Comparison of ENCODE assay signal across 11 cellular contexts in the genomic region with DNA sequence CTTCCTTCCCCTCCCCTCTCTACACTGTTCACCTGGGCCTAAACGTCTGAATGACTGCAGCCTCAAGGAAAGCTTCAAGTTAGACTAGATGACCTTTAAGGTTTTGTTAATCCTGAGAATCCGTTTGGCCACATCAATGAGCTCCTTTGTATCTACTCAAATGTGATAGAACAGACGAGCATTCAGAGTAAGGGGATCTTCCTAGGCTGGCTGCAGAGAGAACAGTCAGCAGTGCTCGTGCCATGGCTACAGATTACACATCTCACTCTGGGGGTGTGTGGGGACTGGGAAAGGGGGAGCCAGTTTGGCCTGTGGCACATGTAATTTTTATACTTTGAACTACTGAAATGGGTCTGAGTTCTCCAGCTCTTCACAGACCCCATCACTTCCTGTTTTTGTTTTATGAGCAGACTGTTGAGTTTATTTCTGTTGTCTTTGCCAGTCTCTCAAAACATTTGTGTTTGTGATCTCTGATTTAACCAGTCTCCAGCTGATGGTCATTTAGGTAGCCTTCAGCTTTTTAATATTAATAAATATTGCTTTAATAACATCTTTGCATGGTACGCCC. TPM values are rescaled to one million over a fixed set of nuclear protein-coding genes. Genes with fewer than 3 reads are reported as not detected.
DNase-seq lines count a peak whose midpoint lies in the region; ATAC-seq, FAIRE-seq and TF ChIP-seq lines count a peak whose summit lies in the region.
"Had no signal": no experiment of that assay in that cellular context is flagged by ENCODE, and none has a peak within 500 bp of the region (broad histone marks: within the 10 kb centered on the region; RNA-seq: fewer than 3 reads in every experiment).

No MANE protein-coding gene starts in this region.

- 43% methylated on average over 5 of the region's 5 CpGs for whole genome bisulfite sequencing in smooth muscle cell (ENCODE audit: low lambda C conversion rate)

- FAIRE-seq in GM12891 (lab: Jason Lieb, UNC): peak; percentile 56

- no peaks in the 10 kb centered on the region for H3K27me3 ChIP-seq in neutrophil
- no peaks in the 10 kb centered on the region for H3K27me3 ChIP-seq in smooth muscle cell (ENCODE audit: low read depth)
- no peaks in the 10 kb centered on the region for H3K27me3 ChIP-seq in uterus
- H3K27me3 ChIP-seq: SJCRH30 had no signal

- no peak for TF ChIP-seq CTCF in neutrophil (IDR thresholded peaks at IDR 0.05)
- TF ChIP-seq CTCF in smooth muscle cell (IDR thresholded peaks at IDR 0.05; ENCODE audit: borderline replicate concordance, insufficient read depth, poor library complexity, severe bottlenecking): no peak
- no peak for TF ChIP-seq CTCF in uterus (IDR thresholded peaks at IDR 0.05)

- H3K9ac ChIP-seq in smooth muscle cell (ENCODE audit: low read depth): no peak overlapping the region

- ATAC-seq in GM18861 (IDR thresholded peaks at IDR 0.05; ENCODE audit: unreplicated experiment): no peak
- ATAC-seq: left colon had no signal

- H4K20me1 ChIP-seq in smooth muscle cell (ENCODE audit: low read depth): peaks cover 4% of the 10 kb centered on the region

- H3K4me1 ChIP-seq in neutrophil (ENCODE audit: control insufficient read depth in 1 of 2, insufficient read depth in 1 of 2, low read depth in 1 of 2, low read length in 1 of 2) (peaks cover 0 to 5% of the 10 kb centered on the region in 2 experiments), smooth muscle cell (ENCODE audit: low read depth) (peaks cover 14% of the 10 kb centered on the region), uterus (peaks cover 0 to 3% of the 10 kb centered on the region in 2 donors)

- no peaks in the 10 kb centered on the region for H3K79me2 ChIP-seq in smooth muscle cell (ENCODE audit: low read depth)

- H3K36me3 ChIP-seq in neutrophil: peaks cover 60% of the 10 kb centered on the region
- no peaks in the 10 kb centered on the region for H3K36me3 ChIP-seq in smooth muscle cell (ENCODE audit: low read depth)
- no peaks in the 10 kb centered on the region for H3K36me3 ChIP-seq in uterus

- H3K9me3 ChIP-seq in neutrophil (no peaks in the 10 kb centered on the region), smooth muscle cell (replicated peaks; ENCODE audit: low read depth) (no peaks in the 10 kb centered on the region), uterus (no peaks in the 10 kb centered on the region)
- H3K9me3 ChIP-seq: SJCRH30 had no signal

- peaks cover 6% of the 10 kb centered on the region for H3F3A ChIP-seq in smooth muscle cell (ENCODE audit: low read depth)

- TF ChIP-seq POLR2A in GM12891 (IDR thresholded peaks at IDR 0.05; ENCODE audit: low read depth, low read length): no peak
- TF ChIP-seq POLR2A in uterus (IDR thresholded peaks at IDR 0.05): no peak

- no peak overlapping the region for H3K4me3 ChIP-seq in neutrophil (ENCODE audit: low read depth in 1 of 2, low read length in 1 of 2)
- H3K4me3 ChIP-seq in smooth muscle cell: no peak overlapping the region
- no peak overlapping the region for H3K4me3 ChIP-seq in uterus
- H3K4me3 ChIP-seq: SJCRH30 had no signal

- intact Hi-C loops in uterus (cut with DNase I; ENCODE audit: low total_unique reads): no loop called here

- H3K27ac ChIP-seq in neutrophil (peak overlapping the region; percentile 37), smooth muscle cell (ENCODE audit: low read depth) (no peak overlapping the region), uterus (no peak overlapping the region)
- H3K27ac ChIP-seq: SJCRH30 had no signal

- H3K4me2 ChIP-seq in smooth muscle cell: no peak overlapping the region

- no peak overlapping the region for H2AFZ ChIP-seq in smooth muscle cell (ENCODE audit: low read depth)

- DNase-seq in GM12891 (ENCODE audit: insufficient read length, low spot score): no peak
- DNase-seq in NAMALWA (ENCODE audit: low spot score): peak; percentile 59
- DNase-seq in amygdala (lab: John Stamatoyannopoulos, UW): peak in 43 of 56 donors; percentile 6 to 77 (median 37)
- DNase-seq in smooth muscle cell (lab: John Stamatoyannopoulos, UW; ENCODE audit: unreplicated experiment): no peak
- DNase-seq in SKM-1 (lab: John Stamatoyannopoulos, UW; ENCODE audit: unreplicated experiment): no peak
- DNase-seq in uterus: no peak
- DNase-seq: left colon, NCI-H1105 treated with DMSO at 0.1 percent for 48 hours had no signal

TF ChIP-seq in GM12891, 5 proteins besides CTCF, POLR2A, EP300 and RAD21:
- TF ChIP-seq POU2F2 (IDR thresholded peaks at IDR 0.05; ENCODE audit: low read depth, low read length) (no peak), PAX5 (IDR thresholded peaks at IDR 0.05; ENCODE audit: insufficient read depth, low read length, severe bottlenecking) (no peak), SPI1 (IDR thresholded peaks at IDR 0.05; ENCODE audit: low read depth, low read length) (peak; percentile 92), POLR2AphosphoS5 (IDR thresholded peaks at IDR 0.05; ENCODE audit: low read depth, low read length) (no peak), TAF1 (IDR thresholded peaks at IDR 0.05; ENCODE audit: low read depth, low read length) (no peak)

RNA-seq across cellular contexts. Expression of gene KCNS1, which starts 50.9 kb away (rescaled TPM):
- not detected for polyA plus RNA-seq in GM12891 (2012; ENCODE audit: low read depth, missing spikeins)
- 0.49 and 1.4 TPM in 2 replicates for total RNA-seq in smooth muscle cell
- polyA plus RNA-seq in smooth muscle cell: 0.35 and 1.8 TPM in 2 replicates
- under 1 TPM in 1 of 4 donors, not detected in 3; 0.97 TPM for total RNA-seq in uterus
- total RNA-seq: SJCRH30 had no signal

Comparison
In these comparisons a context has a peak if more than half of its experiments do, and no peak if none do; other contexts are left out.
1. DNase-seq: peak in NAMALWA (single experiment) and amygdala (43 of 56); none in GM12891 (single experiment), smooth muscle cell (single experiment), SKM-1 (single experiment) and uterus (0 of 2).